In genomic region chr5:78467744-78468357, GRCh38 we compare ENCODE assay signal across 8 cellular contexts.
A peak's percentile ranks its signal among the peaks of the same experiment; 100 is the strongest.
DNase-seq lines count a peak whose midpoint lies in the region; ATAC-seq and TF ChIP-seq lines count a peak whose summit lies in the region.

No MANE protein-coding gene starts in this region.

- H3K79me2 ChIP-seq in parathyroid adenoma, result peaks cover 2% of the 10 kb centered on the region

- H3K4me3 ChIP-seq in SK-N-MC, result no peak overlapping the region
- H3K4me3 ChIP-seq in fibroblast of villous mesenchyme (ENCODE audit: low read depth, low read length), result no peak overlapping the region
- no peak overlapping the region for H3K4me3 ChIP-seq in parathyroid adenoma (ENCODE audit: low read depth, low read length)

- DNase-seq in COLO829 (ENCODE audit: low spot score) (peak; percentile 30), HEK293T (ENCODE audit: extremely low spot score) (peak; percentile 25), SK-N-MC (ENCODE audit: low read depth, low spot score) (peak; percentile 32), fibroblast of villous mesenchyme (ENCODE audit: low read depth) (peak; percentile 63), GOT3 (lab: John Stamatoyannopoulos, UW) (no peak)

- no peak overlapping the region for H2AFZ ChIP-seq in parathyroid adenoma

- H3K9me3 ChIP-seq in SK-N-MC (ENCODE audit: low read depth, low read length), result no peaks in the 10 kb centered on the region
- no peaks in the 10 kb centered on the region for H3K9me3 ChIP-seq in parathyroid adenoma (ENCODE audit: control insufficient read depth, low read length)

- CTCF ChIA-PET in HEK293T (lab: Yijun Ruan, JAX), result interaction anchor here (0.6 to 1.2 kb wide), 11 partner anchors 9 to 456 kb away, joined by 3 to 6 read pairs (median 3); no protein-coding TSS in a partner anchor

- POLR2A ChIA-PET in HEK293T (lab: Yijun Ruan, JAX), result no interaction called here

- H3K4me1 ChIP-seq in parathyroid adenoma, result no peaks in the 10 kb centered on the region

- TF ChIP-seq CTCF in fibroblast of villous mesenchyme (IDR thresholded peaks at IDR 0.05; ENCODE audit: insufficient read depth, low read depth, low read length) (peak; percentile 75), parathyroid adenoma (IDR thresholded peaks at IDR 0.05) (peak; percentile 83)

- H3K36me3 ChIP-seq in SK-N-MC (ENCODE audit: insufficient read depth, low read length) (no peaks in the 10 kb centered on the region; the same call in 1 of the 2 replicates), parathyroid adenoma (ENCODE audit: control insufficient read depth, insufficient read depth, low read length) (no peaks in the 10 kb centered on the region)

- no peaks in the 10 kb centered on the region for H3K27me3 ChIP-seq in parathyroid adenoma (ENCODE audit: control insufficient read depth, insufficient read depth, low read length)

- no peak overlapping the region for H3K4me2 ChIP-seq in parathyroid adenoma (ENCODE audit: low read length)

- no peak overlapping the region for H3K9ac ChIP-seq in SK-N-MC (ENCODE audit: insufficient read length)
- no peak overlapping the region for H3K9ac ChIP-seq in parathyroid adenoma

- no peak for ATAC-seq in HG02981 (IDR thresholded peaks at IDR 0.05; ENCODE audit: unreplicated experiment)
- ATAC-seq in GM21786 (IDR thresholded peaks at IDR 0.05; ENCODE audit: unreplicated experiment), result no peak

- H3K27ac ChIP-seq in SK-N-MC (no peak overlapping the region), parathyroid adenoma (no peak overlapping the region)

TF ChIP-seq in HEK293T, 16 proteins besides CTCF, POLR2A, EP300 and RAD21:
- TF ChIP-seq ARNT (IDR thresholded peaks at IDR 0.05), result no peak
- TF ChIP-seq, protein P1, sequence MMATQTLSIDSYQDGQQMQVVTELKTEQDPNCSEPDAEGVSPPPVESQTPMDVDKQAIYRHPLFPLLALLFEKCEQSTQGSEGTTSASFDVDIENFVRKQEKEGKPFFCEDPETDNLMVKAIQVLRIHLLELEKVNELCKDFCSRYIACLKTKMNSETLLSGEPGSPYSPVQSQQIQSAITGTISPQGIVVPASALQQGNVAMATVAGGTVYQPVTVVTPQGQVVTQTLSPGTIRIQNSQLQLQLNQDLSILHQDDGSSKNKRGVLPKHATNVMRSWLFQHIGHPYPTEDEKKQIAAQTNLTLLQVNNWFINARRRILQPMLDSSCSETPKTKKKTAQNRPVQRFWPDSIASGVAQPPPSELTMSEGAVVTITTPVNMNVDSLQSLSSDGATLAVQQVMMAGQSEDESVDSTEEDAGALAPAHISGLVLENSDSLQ (IDR thresholded peaks at IDR 0.05), result peak; percentile 24; the same call in 1 of the 2 replicates
